15 cellular contexts compared by ENCODE assay signal in the genomic region with DNA sequence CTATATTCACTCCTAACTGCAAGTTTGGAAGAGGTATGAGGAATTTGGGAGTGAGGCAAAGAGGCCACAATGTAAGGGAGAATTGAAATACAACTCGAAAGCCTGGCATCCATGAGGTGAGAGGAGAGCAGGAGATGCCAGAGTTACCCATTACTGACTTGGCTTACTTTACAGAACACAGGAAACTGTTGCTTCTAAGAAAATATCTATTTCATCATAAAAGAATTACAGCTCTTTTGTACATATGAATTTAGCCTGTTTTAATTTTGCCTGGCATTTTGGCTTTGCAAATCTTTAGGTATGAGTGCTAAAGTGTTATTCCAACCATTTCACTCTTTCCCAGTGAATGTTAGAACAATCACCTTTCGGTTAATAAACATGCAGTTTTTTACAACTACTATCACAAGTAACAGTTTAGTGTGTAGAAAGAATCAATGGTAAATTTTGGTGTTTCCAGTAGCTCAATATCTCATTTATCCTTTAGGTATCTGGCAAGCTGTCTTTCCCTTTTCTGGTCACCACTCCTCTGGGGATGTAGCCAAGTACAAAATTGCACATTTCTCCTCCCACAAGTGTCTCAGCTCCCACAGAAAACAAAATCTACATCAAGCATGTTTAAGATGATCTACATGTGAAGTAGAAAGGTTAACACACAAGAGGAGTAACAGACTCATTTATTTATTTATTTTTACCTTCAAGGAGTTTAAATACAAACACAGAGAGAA.
"Had no signal": no experiment of that assay in that cellular context is flagged by ENCODE, and none has a peak within 500 bp of the region (broad histone marks: within the 10 kb centered on the region; RNA-seq: fewer than 3 reads in every experiment).

No MANE protein-coding gene starts in this region.

- ATAC-seq: left lung; psoas muscle; right cardiac atrium; stimulated activated naive CD8-positive, alpha-beta T cell treated with anti-CD3 and anti-CD28 coated beads, Interleukin-15, Interleukin-2, amounts not matched to agents 100 U/mL and 50 U/mL, for 24 hours; upper lobe of right lung had no signal

- H3K9me3 Mint-ChIP-seq: endodermal cell had no signal

- H3K27ac ChIP-seq: cardiac muscle cell, epithelial cell of prostate, left lung, psoas muscle, upper lobe of right lung had no signal

- H3K27me3 ChIP-seq: cardiac muscle cell, dorsolateral prefrontal cortex, left lung, upper lobe of right lung had no signal

- DNase-seq: activated CD4-positive, alpha-beta T cell treated with anti-CD3 and anti-CD28 coated beads, Interleukin-2, amount 50 U/mL, for 48 hours; amniotic stem cell; dorsolateral prefrontal cortex; endodermal cell; left lung; psoas muscle; right cardiac atrium; stimulated activated naive CD8-positive, alpha-beta T cell treated with anti-CD3 and anti-CD28 coated beads, Interleukin-15, Interleukin-2, amounts not matched to agents 100 U/mL and 50 U/mL, for 24 hours; SW 1271; upper lobe of right lung had no signal

- H3K27ac Mint-ChIP-seq: activated naive CD8-positive, alpha-beta T cell; endodermal cell had no signal

- H3K4me3 ChIP-seq: cardiac muscle cell, dorsolateral prefrontal cortex, left lung, psoas muscle, skin epidermis, upper lobe of right lung had no signal

- FAIRE-seq: frontal cortex had no signal

- H3K36me3 ChIP-seq: cardiac muscle cell, left lung, upper lobe of right lung had no signal

- H3K36me3 Mint-ChIP-seq: activated naive CD8-positive, alpha-beta T cell had no signal

- H3K4me3 Mint-ChIP-seq: activated naive CD8-positive, alpha-beta T cell; endodermal cell had no signal

- H3K9me3 ChIP-seq: left lung, psoas muscle, upper lobe of right lung had no signal
